In the genomic region with DNA sequence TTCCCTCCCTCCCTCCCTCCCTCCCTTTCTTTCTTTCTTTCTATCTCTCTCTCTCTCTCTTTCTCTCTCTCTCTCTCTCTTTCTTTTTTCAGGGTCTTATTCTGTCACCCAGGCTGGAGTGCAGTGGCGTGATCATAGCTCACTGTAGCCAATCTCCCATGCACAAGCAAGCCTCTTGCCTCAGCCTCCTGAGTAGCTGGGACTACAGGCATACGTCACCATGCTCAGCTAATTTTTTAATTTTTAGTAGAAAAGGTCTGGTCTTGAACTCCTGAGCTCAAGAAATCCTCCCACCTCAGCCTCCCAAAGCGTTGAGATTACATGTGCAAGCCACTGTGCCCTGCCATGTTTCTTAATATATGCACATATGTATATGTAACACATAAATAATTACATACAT, we compare ENCODE assay signal across 28 cellular contexts. TPM values are rescaled to one million over a fixed set of nuclear protein-coding genes. Genes with fewer than 3 reads are reported as not detected.
DNase-seq lines count a peak whose midpoint lies in the region; ATAC-seq and TF ChIP-seq lines count a peak whose summit lies in the region.
"Had no signal": no experiment of that assay in that cellular context is flagged by ENCODE, and none has a peak within 500 bp of the region (broad histone marks: within the 10 kb centered on the region; RNA-seq: fewer than 3 reads in every experiment).

No MANE protein-coding gene starts in this region.

- no peaks in the 10 kb centered on the region for H3K9me3 Mint-ChIP-seq in osteocyte (ENCODE audit: unreplicated experiment)
- H3K9me3 Mint-ChIP-seq: activated naive CD8-positive, alpha-beta T cell treated with anti-CD3 and anti-CD28 coated beads for 36 hours; CD4-positive, alpha-beta memory T cell; neural progenitor cell; type B pancreatic cell had no signal

- no peaks in the 10 kb centered on the region for H3K27me3 Mint-ChIP-seq in osteocyte (ENCODE audit: unreplicated experiment)

- H3K27me3 ChIP-seq in colonic mucosa = no peaks in the 10 kb centered on the region
- H3K27me3 ChIP-seq in upper lobe of right lung = no peaks in the 10 kb centered on the region
- H3K27me3 ChIP-seq in WERI-Rb-1 (ENCODE audit: insufficient read depth, low read depth, severe bottlenecking) = no peaks in the 10 kb centered on the region
- H3K27me3 ChIP-seq: ascending aorta, cardiac muscle cell, left lung, neural progenitor cell had no signal

- TF ChIP-seq CTCF in colonic mucosa (IDR thresholded peaks at IDR 0.05) = no peak
- TF ChIP-seq CTCF in osteocyte (IDR thresholded peaks at IDR 0.05) = no peak
- no peak for TF ChIP-seq CTCF in upper lobe of right lung (IDR thresholded peaks at IDR 0.05)
- TF ChIP-seq CTCF in WERI-Rb-1 (IDR thresholded peaks at IDR 0.05; ENCODE audit: low read depth, low read length) = no peak

- H3K9me3 ChIP-seq in colonic mucosa (no peaks in the 10 kb centered on the region), upper lobe of right lung (no peaks in the 10 kb centered on the region), WERI-Rb-1 (ENCODE audit: severe bottlenecking) (no peaks in the 10 kb centered on the region)
- H3K9me3 ChIP-seq: ascending aorta, left lung had no signal

- DNase-seq in activated CD8-positive, alpha-beta memory T cell treated with anti-CD3 and anti-CD28 coated beads for 24 hours = peak; percentile 28
- no peak for DNase-seq in activated CD8-positive, alpha-beta memory T cell treated with anti-CD3 and anti-CD28 coated beads, Interleukin-2, amount 50 U/mL, for 48 hours
- DNase-seq in colonic mucosa (peak; percentile 14), osteocyte (ENCODE audit: extremely low spot score, unreplicated experiment) (peak; percentile 11), upper lobe of right lung (no peak), WERI-Rb-1 (no peak), HPDE6-E6E7 (ENCODE audit: extremely low spot score) (no peak), COLO829 (ENCODE audit: low spot score) (no peak)
- DNase-seq: activated effector memory CD4-positive, alpha-beta T cell treated with Interleukin-2 at 50 U/mL for 16 hours; activated naive CD8-positive, alpha-beta T cell treated with anti-CD3 and anti-CD28 coated beads for 36 hours; CD4-positive, alpha-beta memory T cell; cortex of kidney; effector memory CD4-positive, alpha-beta T cell; EL; Karpas-422; mesendoderm; NCI-H2227 treated with DMSO at 0.1 percent for 48 hours; posterior cingulate gyrus; SHP77; stimulated activated CD4-positive, alpha-beta T cell treated with anti-CD3 and anti-CD28 coated beads, Interleukin-4, amount 100 ng/mL, for 24 hours had no signal

- H3K27ac Mint-ChIP-seq in osteocyte (ENCODE audit: unreplicated experiment) = no peak overlapping the region
- H3K27ac Mint-ChIP-seq: activated naive CD8-positive, alpha-beta T cell treated with anti-CD3 and anti-CD28 coated beads for 36 hours; CD4-positive, alpha-beta memory T cell; neural progenitor cell; type B pancreatic cell had no signal

- intact Hi-C loops in colonic mucosa (cut with DNase I) = no loop called here
- intact Hi-C loops in upper lobe of right lung (cut with DNase I) = loop anchor here (10.0 kb wide), 2 partner anchors 113 to 233 kb away; a partner anchor contains a TSS

- H3K9ac ChIP-seq in colonic mucosa (ENCODE audit: low read depth in 2 of 2, low read length in 2 of 2) = no peak overlapping the region
- H3K9ac ChIP-seq: neural progenitor cell had no signal

- H3K36me3 ChIP-seq in colonic mucosa (no peaks in the 10 kb centered on the region), upper lobe of right lung (no peaks in the 10 kb centered on the region), WERI-Rb-1 (peaks cover 5% of the 10 kb centered on the region; the same call in 1 of the 2 replicates)
- H3K36me3 ChIP-seq: cardiac muscle cell, left lung, neural progenitor cell had no signal

- peaks cover 81% of the 10 kb centered on the region for H3K4me1 Mint-ChIP-seq in osteocyte (ENCODE audit: unreplicated experiment)

- ATAC-seq in upper lobe of right lung = no peak
- ATAC-seq: HCT116, left lung, Panc1, sciatic nerve had no signal

- H3K4me1 ChIP-seq in colonic mucosa (peaks cover 5% of the 10 kb centered on the region), upper lobe of right lung (peaks cover 36% of the 10 kb centered on the region)

- H3K27ac ChIP-seq in colonic mucosa = no peak overlapping the region
- peak overlapping the region; percentile 48 for H3K27ac ChIP-seq in upper lobe of right lung
- no peak overlapping the region for H3K27ac ChIP-seq in WERI-Rb-1
- H3K27ac ChIP-seq: ascending aorta, cardiac muscle cell, neural progenitor cell had no signal

- peaks cover 14% of the 10 kb centered on the region for H3K36me3 Mint-ChIP-seq in osteocyte (ENCODE audit: unreplicated experiment)
- H3K36me3 Mint-ChIP-seq: activated naive CD8-positive, alpha-beta T cell treated with anti-CD3 and anti-CD28 coated beads for 36 hours; CD4-positive, alpha-beta memory T cell had no signal

- H3K4me3 ChIP-seq in colonic mucosa (no peak overlapping the region), upper lobe of right lung (no peak overlapping the region), WERI-Rb-1 (ENCODE audit: low read depth, low read length) (no peak overlapping the region)
- H3K4me3 ChIP-seq: ascending aorta, cardiac muscle cell, left lung, neural progenitor cell had no signal

- no peak overlapping the region for H3K4me3 Mint-ChIP-seq in osteocyte (ENCODE audit: unreplicated experiment)
- H3K4me3 Mint-ChIP-seq: activated naive CD8-positive, alpha-beta T cell treated with anti-CD3 and anti-CD28 coated beads for 36 hours; neural progenitor cell; type B pancreatic cell had no signal

RNA-seq across cellular contexts. Expression of a gene that starts 19.0 kb away (rescaled TPM):
- 10 to 100 TPM; 39.6 to 41.3 TPM for total RNA-seq in colonic mucosa
- total RNA-seq in osteocyte = 84.0 and 84.1 TPM in 2 replicates
- 18.1 TPM for total RNA-seq in upper lobe of right lung
- total RNA-seq: CD4-positive, alpha-beta memory T cell had no signal

RNA-seq across cellular contexts. Expression of a gene that starts 58.6 kb away (rescaled TPM):
- 10 to 100 TPM; 25.0 to 36.4 TPM for total RNA-seq in colonic mucosa
- 17.4 and 17.6 TPM in 2 replicates for total RNA-seq in osteocyte
- 42.2 TPM for total RNA-seq in upper lobe of right lung

Comparison
In these comparisons a context has a peak if more than half of its experiments do, and no peak if none do; other contexts are left out.
1. DNase-seq: peak in activated CD8-positive, alpha-beta memory T cell treated with anti-CD3 and anti-CD28 coated beads for 24 hours (single experiment), colonic mucosa (single experiment) and osteocyte (single experiment); none in activated CD8-positive, alpha-beta memory T cell treated with anti-CD3 and anti-CD28 coated beads, Interleukin-2, amount 50 U/mL, for 48 hours (single experiment), upper lobe of right lung (single experiment), WERI-Rb-1 (single experiment), HPDE6-E6E7 (single experiment) and COLO829 (single experiment).